18 cellular contexts compared by ENCODE assay signal in genomic region chr1:25074326-25074725, GRCh38.
A peak's percentile ranks its signal among the peaks of the same experiment; 100 is the strongest.
DNase-seq lines count a peak whose midpoint lies in the region; ATAC-seq and TF ChIP-seq lines count a peak whose summit lies in the region.
"Had no signal": no experiment of that assay in that cellular context is flagged by ENCODE, and none has a peak within 500 bp of the region (broad histone marks: within the 10 kb centered on the region; RNA-seq: fewer than 3 reads in every experiment).

No MANE protein-coding gene starts in this region.

- TF ChIP-seq CTCF in A673 (conservative IDR thresholded peaks at IDR 0.05; ENCODE audit: low read depth, low read length): no peak
- TF ChIP-seq CTCF in neural progenitor cell (IDR thresholded peaks at IDR 0.05): no peak
- TF ChIP-seq CTCF in spleen (IDR thresholded peaks at IDR 0.05 in 8 of 11, conservative IDR thresholded peaks at IDR 0.05 in 3 of 11): no peak

- WGBS in spleen, 5 donors: 89 to 95% (median 94%) methylated on average over 6 of the region's 6 CpGs

- H3K27me3 ChIP-seq in A673 (replicated peaks; ENCODE audit: insufficient read depth, low read depth, low read length, poor library complexity) (no peaks in the 10 kb centered on the region), neural progenitor cell (no peaks in the 10 kb centered on the region), spleen (replicated peaks in 1 of 7) (no peaks in the 10 kb centered on the region)

- no peaks in the 10 kb centered on the region for H3F3A ChIP-seq in neural progenitor cell (ENCODE audit: low read depth)

- no TSS peak for BruUV-seq in A673 (replicated peaks; lab: Mats Ljungman, UMichigan)

- no peaks in the 10 kb centered on the region for H3K4me1 ChIP-seq in A673 (ENCODE audit: insufficient read depth, low read length, poor library complexity, severe bottlenecking)
- H3K4me1 ChIP-seq in neural progenitor cell: no peaks in the 10 kb centered on the region
- no peaks in the 10 kb centered on the region for H3K4me1 ChIP-seq in spleen

- peak overlapping the region; percentile 28 for H3K27ac Mint-ChIP-seq in neural progenitor cell
- H3K27ac Mint-ChIP-seq in activated T-helper 2 cell treated with anti-CD3 and anti-CD28 coated beads, Interferon-gamma antibody, Interleukin-2, Interleukin-4, amounts not matched to agents 10 μg/mL and 5 μg/mL and 100 μg/mL, durations not matched to agents 14 hours and 24 hours and 36 hours: no peak overlapping the region
- H3K27ac Mint-ChIP-seq: CD4-positive, alpha-beta T cell had no signal

- no peaks in the 10 kb centered on the region for H3K4me1 Mint-ChIP-seq in neural progenitor cell
- H3K4me1 Mint-ChIP-seq in activated T-helper 2 cell treated with anti-CD3 and anti-CD28 coated beads, Interferon-gamma antibody, Interleukin-2, Interleukin-4, amounts not matched to agents 10 μg/mL and 5 μg/mL and 100 μg/mL, durations not matched to agents 14 hours and 24 hours and 36 hours (ENCODE audit: low read depth): no peaks in the 10 kb centered on the region

- H3K4me3 Mint-ChIP-seq in neural progenitor cell: no peak overlapping the region
- H3K4me3 Mint-ChIP-seq in activated T-helper 2 cell treated with anti-CD3 and anti-CD28 coated beads, Interferon-gamma antibody, Interleukin-2, Interleukin-4, amounts not matched to agents 10 μg/mL and 5 μg/mL and 100 μg/mL, durations not matched to agents 14 hours and 24 hours and 36 hours (ENCODE audit: low read depth): no peak overlapping the region
- H3K4me3 Mint-ChIP-seq: CD4-positive, alpha-beta T cell had no signal

- intact Hi-C loops in A673 (cut with micrococcal nuclease; ENCODE audit: unreplicated experiment) (no loop called here), spleen (cut with DNase I; ENCODE audit: low total_unique reads) (no loop called here)
- intact Hi-C loops in activated T-helper 2 cell treated with anti-CD3 and anti-CD28 coated beads, Interferon-gamma antibody, Interleukin-2, Interleukin-4, amounts not matched to agents 10 μg/mL and 5 μg/mL and 100 μg/mL, durations not matched to agents 14 hours and 24 hours and 36 hours (cut with micrococcal nuclease): no loop called here

- no peak for TF ChIP-seq POLR2A in spleen (IDR thresholded peaks at IDR 0.05)

- peaks cover 9% of the 10 kb centered on the region for H3K27me3 Mint-ChIP-seq in neural progenitor cell (ENCODE audit: insufficient read depth, low read depth)
- peaks cover 6% of the 10 kb centered on the region for H3K27me3 Mint-ChIP-seq in activated T-helper 2 cell treated with anti-CD3 and anti-CD28 coated beads, Interferon-gamma antibody, Interleukin-2, Interleukin-4, amounts not matched to agents 10 μg/mL and 5 μg/mL and 100 μg/mL, durations not matched to agents 14 hours and 24 hours and 36 hours (ENCODE audit: low read depth)
- H3K27me3 Mint-ChIP-seq: CD4-positive, alpha-beta T cell had no signal

- ATAC-seq in HG03139 (IDR thresholded peaks at IDR 0.05; ENCODE audit: unreplicated experiment): no peak
- ATAC-seq: GM12878, HepG2 had no signal

- H3K9me3 Mint-ChIP-seq in neural progenitor cell: peaks cover 9% of the 10 kb centered on the region
- H3K9me3 Mint-ChIP-seq in activated T-helper 2 cell treated with anti-CD3 and anti-CD28 coated beads, Interferon-gamma antibody, Interleukin-2, Interleukin-4, amounts not matched to agents 10 μg/mL and 5 μg/mL and 100 μg/mL, durations not matched to agents 14 hours and 24 hours and 36 hours: peaks cover 12% of the 10 kb centered on the region

- H4K20me1 ChIP-seq in neural progenitor cell (ENCODE audit: low read depth): no peaks in the 10 kb centered on the region

- DNase-seq in A673 (ENCODE audit: low spot score) (peak; percentile 57), SK-N-MC (ENCODE audit: low read depth, low spot score) (peak; percentile 87), neural progenitor cell (ENCODE audit: low spot score) (no peak), spleen (peak; percentile 32), NCI-H2171 (lab: John Stamatoyannopoulos, UW) (no peak), occipital lobe (lab: John Stamatoyannopoulos, UW) (no peak)
- DNase-seq in activated T-helper 2 cell treated with anti-CD3 and anti-CD28 coated beads, Interferon-gamma antibody, Interleukin-2, Interleukin-4, amounts not matched to agents 10 μg/mL and 5 μg/mL and 100 μg/mL, durations not matched to agents 14 hours and 24 hours and 36 hours (ENCODE audit: low spot score): no peak
- DNase-seq: 8988T; ACHN; C1 segment of cervical spinal cord; Calu3; CD4-positive, alpha-beta T cell; DMS 273 treated with DMSO at 0.1 percent for 48 hours; GM23248; H7 had no signal

- H3K4me3 ChIP-seq in A673 (ENCODE audit: low read depth, low read length, poor library complexity, severe bottlenecking): no peak overlapping the region
- no peak overlapping the region for H3K4me3 ChIP-seq in SK-N-MC
- H3K4me3 ChIP-seq in neural progenitor cell: no peak overlapping the region
- no peak overlapping the region for H3K4me3 ChIP-seq in spleen
- H3K4me3 ChIP-seq: GM12878, GM23248 had no signal

- H2AFZ ChIP-seq in neural progenitor cell (replicated peaks): no peak overlapping the region
- H2AFZ ChIP-seq: GM23248 had no signal

- H3K79me2 ChIP-seq in neural progenitor cell (ENCODE audit: low read depth): no peaks in the 10 kb centered on the region

- H3K9ac ChIP-seq in SK-N-MC (ENCODE audit: insufficient read length): peak overlapping the region; percentile 75
- H3K9ac ChIP-seq in neural progenitor cell: no peak overlapping the region
- H3K9ac ChIP-seq: GM23248 had no signal

- H3K4me2 ChIP-seq in neural progenitor cell: no peak overlapping the region

- POLR2A ChIA-PET in A673 (lab: Charles Lee; ENCODE audit: low non-redundant PET): interaction anchor here (0.7 kb wide), 1 partner anchor 165 kb away, joined by 3 read pairs; no protein-coding TSS in a partner anchor

- CTCF ChIA-PET in A673 (lab: Charles Lee): no interaction called here

- H3K27ac ChIP-seq in A673 (ENCODE audit: low read depth, low read length, poor library complexity, severe bottlenecking) (peak overlapping the region; percentile 15), SK-N-MC (peak overlapping the region; percentile 99), neural progenitor cell (no peak overlapping the region), spleen (no peak overlapping the region)
- H3K27ac ChIP-seq: GM23248 had no signal

- H3K9me3 ChIP-seq in A673 (ENCODE audit: low read depth, low read length, poor library complexity, severe bottlenecking) (peaks cover 8% of the 10 kb centered on the region), SK-N-MC (ENCODE audit: low read depth, low read length) (peaks cover 7% of the 10 kb centered on the region), neural progenitor cell (ENCODE audit: low read depth) (no peaks in the 10 kb centered on the region), spleen (peaks cover 0 to 29% (median 18%) of the 10 kb centered on the region in 8 donors)

- H3K36me3 ChIP-seq in A673 (ENCODE audit: insufficient read depth, low read length, poor library complexity, severe bottlenecking) (no peaks in the 10 kb centered on the region), SK-N-MC (ENCODE audit: insufficient read depth, low read length) (no peaks in the 10 kb centered on the region), neural progenitor cell (no peaks in the 10 kb centered on the region), spleen (no peaks in the 10 kb centered on the region)

- no peaks in the 10 kb centered on the region for H3K36me3 Mint-ChIP-seq in neural progenitor cell
- no peaks in the 10 kb centered on the region for H3K36me3 Mint-ChIP-seq in activated T-helper 2 cell treated with anti-CD3 and anti-CD28 coated beads, Interferon-gamma antibody, Interleukin-2, Interleukin-4, amounts not matched to agents 10 μg/mL and 5 μg/mL and 100 μg/mL, durations not matched to agents 14 hours and 24 hours and 36 hours (ENCODE audit: low read depth)

Comparison
In these comparisons a context has a peak if more than half of its experiments do, and no peak if none do; other contexts are left out.
1. DNase-seq: peak in A673 (single experiment), SK-N-MC (single experiment) and spleen (single experiment); none in neural progenitor cell (single experiment), NCI-H2171 (single experiment), occipital lobe (single experiment) and activated T-helper 2 cell treated with anti-CD3 and anti-CD28 coated beads, Interferon-gamma antibody, Interleukin-2, Interleukin-4, amounts not matched to agents 10 μg/mL and 5 μg/mL and 100 μg/mL, durations not matched to agents 14 hours and 24 hours and 36 hours (single experiment).
2. H3K27ac ChIP-seq: peak in A673 (single experiment) and SK-N-MC (single experiment); none in neural progenitor cell (single experiment) and spleen (0 of 8).